8 cellular contexts compared by ENCODE assay signal in the genomic region with DNA sequence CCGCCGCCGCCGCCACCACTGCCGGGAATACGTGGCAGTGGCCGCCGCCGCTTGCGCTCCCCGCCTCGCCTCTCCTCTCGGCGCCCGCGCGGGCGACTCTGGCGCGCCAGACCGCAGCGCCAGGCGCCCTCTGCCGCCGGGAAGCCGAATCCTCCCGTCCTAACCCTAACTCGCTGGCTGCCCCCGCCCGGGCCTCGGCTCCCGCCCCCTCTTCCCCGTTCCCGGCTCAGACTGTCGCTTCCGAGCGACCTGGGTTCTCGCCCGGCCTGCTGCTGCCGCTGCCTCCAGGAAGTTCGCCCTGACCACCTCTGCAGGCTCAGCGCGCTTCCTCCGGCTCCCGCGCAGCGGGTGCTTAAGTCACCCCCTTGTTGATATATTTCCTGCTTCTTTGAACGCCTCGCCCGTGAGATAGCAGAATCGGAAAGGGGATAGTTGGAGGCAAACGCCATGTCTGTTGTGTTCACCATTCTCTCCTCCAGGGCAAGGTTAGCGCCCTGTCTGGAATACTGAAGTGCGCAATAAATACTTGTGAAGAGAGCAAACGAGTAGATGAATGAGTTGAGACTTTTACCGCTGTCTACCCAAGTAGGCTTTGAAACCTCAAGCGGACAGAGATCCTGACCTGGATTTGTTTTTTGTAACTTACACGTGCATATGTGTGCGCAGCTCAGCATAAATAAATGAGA. TPM values are rescaled to one million over a fixed set of nuclear protein-coding genes. Genes with fewer than 3 reads are reported as not detected.
DNase-seq lines count a peak whose midpoint lies in the region; ATAC-seq and TF ChIP-seq lines count a peak whose summit lies in the region.

A gene with protein sequence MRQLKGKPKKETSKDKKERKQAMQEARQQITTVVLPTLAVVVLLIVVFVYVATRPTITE (minus strand): TSS at position 100 of the 686 bp plus-strand sequence. CDS start 64,202 bp downstream, outside the sequence.

- intact Hi-C loops in ascending aorta (cut with DNase I): loop anchor here (1.0 to 10.0 kb wide), 6 partner anchors 23 to 346 kb away; a partner anchor contains a TSS

- peaks cover 3% of the 10 kb centered on the region for H3K36me3 Mint-ChIP-seq in T-helper 2 cell treated with Interferon-gamma antibody and Interleukin-4, amounts not matched to agents 5 μg/mL and 100 μg/mL, for 36 hours (ENCODE audit: low read depth)

- no peaks in the 10 kb centered on the region for H4K20me1 ChIP-seq in hepatocyte (ENCODE audit: insufficient read depth, poor library complexity, severe bottlenecking)

- peak within 1 kb of the TSS; percentile 95 to 97 for H3K27ac ChIP-seq in ascending aorta
- H3K27ac ChIP-seq in hepatocyte: peak within 1 kb of the TSS; percentile 95

- ATAC-seq in GM18508 (IDR thresholded peaks at IDR 0.05; ENCODE audit: insufficient read depth, unreplicated experiment) (peak; percentile 51), HG02973 (IDR thresholded peaks at IDR 0.05; ENCODE audit: unreplicated experiment) (peak; percentile 77)

- peak within 1 kb of the TSS; percentile 90 for H3K4me3 Mint-ChIP-seq in T-helper 2 cell treated with Interferon-gamma antibody and Interleukin-4, amounts not matched to agents 5 μg/mL and 100 μg/mL, for 36 hours

- DNase-seq in NCI-H187 treated with DMSO at 0.1 percent for 48 hours (lab: John Stamatoyannopoulos, UW): peak; percentile 25
- peak; percentile 78 for DNase-seq in T-helper 2 cell treated with Interferon-gamma antibody and Interleukin-4, amounts not matched to agents 5 μg/mL and 100 μg/mL, for 36 hours (ENCODE audit: low spot score)
- DNase-seq in ascending aorta (ENCODE audit: low spot score in 2 of 2): peak in 1 of 2 donors; percentile 88
- DNase-seq in hepatocyte (ENCODE audit: low spot score): peak; percentile 94
- peak; percentile 89 for DNase-seq in retina
- no peak for DNase-seq in cerebellar nuclear complex (lab: John Stamatoyannopoulos, UW)

- H3K27ac Mint-ChIP-seq in T-helper 2 cell treated with Interferon-gamma antibody and Interleukin-4, amounts not matched to agents 5 μg/mL and 100 μg/mL, for 36 hours: peak within 1 kb of the TSS; percentile 88

- H2AFZ ChIP-seq in hepatocyte: peak within 1 kb of the TSS; percentile 93

- H3K36me3 ChIP-seq in ascending aorta: no peaks in the 10 kb centered on the region
- no peaks in the 10 kb centered on the region for H3K36me3 ChIP-seq in hepatocyte (replicated peaks; ENCODE audit: insufficient read depth, low read depth)

- no peaks in the 10 kb centered on the region for H3K9me3 Mint-ChIP-seq in T-helper 2 cell treated with Interferon-gamma antibody and Interleukin-4, amounts not matched to agents 5 μg/mL and 100 μg/mL, for 36 hours

- peaks cover 17% of the 10 kb centered on the region for H3K27me3 Mint-ChIP-seq in T-helper 2 cell treated with Interferon-gamma antibody and Interleukin-4, amounts not matched to agents 5 μg/mL and 100 μg/mL, for 36 hours (ENCODE audit: low read depth)

- H3K9me3 ChIP-seq in ascending aorta: no peaks in the 10 kb centered on the region
- H3K9me3 ChIP-seq in hepatocyte (ENCODE audit: low read depth): no peaks in the 10 kb centered on the region

- no peaks in the 10 kb centered on the region for H3K9me2 ChIP-seq in hepatocyte (replicated peaks; ENCODE audit: insufficient read depth)

- peak within 1 kb of the TSS; percentile 94 to 96 for H3K4me3 ChIP-seq in ascending aorta
- H3K4me3 ChIP-seq in hepatocyte: peak within 1 kb of the TSS; percentile 96

- H3K4me1 ChIP-seq in ascending aorta (peaks cover 0 to 12% of the 10 kb centered on the region in 2 donors), hepatocyte (ENCODE audit: insufficient read depth) (peaks cover 5% of the 10 kb centered on the region)

- H3K4me2 ChIP-seq in hepatocyte: peak within 1 kb of the TSS; percentile 94

- WGBS in hepatocyte (ENCODE audit: low lambda C conversion rate, missing lambda C conversion rate): 10% methylated on average over 35 of the region's 59 CpGs

- H3K79me2 ChIP-seq in hepatocyte: peaks cover 30% of the 10 kb centered on the region

- peaks cover 38% of the 10 kb centered on the region for H3K4me1 Mint-ChIP-seq in T-helper 2 cell treated with Interferon-gamma antibody and Interleukin-4, amounts not matched to agents 5 μg/mL and 100 μg/mL, for 36 hours (ENCODE audit: low read depth)

- H3K27me3 ChIP-seq in ascending aorta (no peaks in the 10 kb centered on the region), hepatocyte (no peaks in the 10 kb centered on the region)

- peak; percentile 77 to 84 (median 82) for TF ChIP-seq CTCF in ascending aorta (IDR thresholded peaks at IDR 0.05)
- TF ChIP-seq CTCF in hepatocyte (IDR thresholded peaks at IDR 0.05; ENCODE audit: poor library complexity): peak; percentile 87

RNA-seq across cellular contexts. Expression of the gene that starts here (rescaled TPM):
- total RNA-seq in ascending aorta: 89.2 TPM
- 23.5 and 36.1 TPM in 2 replicates for total RNA-seq in hepatocyte
- polyA plus RNA-seq in hepatocyte: 59.6 and 60.9 TPM in 2 replicates

Comparison
In these comparisons a context has a peak if more than half of its experiments do, and no peak if none do; other contexts are left out.
1. DNase-seq: peak in NCI-H187 treated with DMSO at 0.1 percent for 48 hours (single experiment), T-helper 2 cell treated with Interferon-gamma antibody and Interleukin-4, amounts not matched to agents 5 μg/mL and 100 μg/mL, for 36 hours (single experiment), hepatocyte (single experiment) and retina (single experiment); none in cerebellar nuclear complex (0 of 2).